Comparison of ENCODE assay signal across 9 cellular contexts in the genomic region with DNA sequence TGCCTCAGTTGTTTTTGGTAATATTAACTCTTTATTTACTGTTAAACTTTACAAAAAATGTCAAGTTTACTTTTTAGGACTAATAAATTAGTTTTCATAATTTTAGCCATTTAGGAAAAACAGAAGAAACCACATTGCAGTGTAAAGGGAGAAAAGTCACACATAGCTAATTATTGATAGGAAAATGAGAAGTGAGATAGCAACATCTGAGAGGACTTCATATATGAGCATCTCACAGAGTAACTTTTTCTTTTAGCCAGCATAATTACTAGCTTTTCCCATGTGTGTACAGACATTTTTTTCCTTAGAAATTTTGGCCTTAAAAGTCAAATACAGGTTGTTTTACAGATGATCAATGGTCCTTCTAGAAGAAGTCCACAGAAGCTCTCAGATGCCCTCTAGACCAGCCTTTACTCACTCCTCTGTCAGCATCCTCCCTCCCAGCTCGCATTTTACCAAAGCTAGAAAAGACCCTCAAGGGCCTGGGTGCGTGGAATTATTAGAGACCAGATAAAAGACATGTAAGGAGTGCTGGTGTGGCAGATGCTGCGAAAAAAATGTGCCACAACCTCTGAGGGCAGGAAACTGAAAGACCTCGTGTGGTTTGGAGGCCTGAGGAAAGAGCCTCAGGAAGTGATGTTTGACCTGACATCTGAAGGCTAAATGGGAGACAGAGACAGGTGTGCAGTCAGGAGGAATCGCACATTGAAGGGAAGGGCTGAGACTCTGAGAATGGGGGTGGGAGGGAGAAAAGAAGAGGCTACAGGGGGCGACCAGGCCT.
DNase-seq lines count a peak whose midpoint lies in the region; ATAC-seq and TF ChIP-seq lines count a peak whose summit lies in the region.
"Had no signal": no experiment of that assay in that cellular context is flagged by ENCODE, and none has a peak within 500 bp of the region (broad histone marks: within the 10 kb centered on the region; RNA-seq: fewer than 3 reads in every experiment).

No MANE protein-coding gene starts in this region.

- POLR2A ChIA-PET in SK-N-SH (lab: Yijun Ruan, JAX) = no interaction called here

- H3K36me3 ChIP-seq in KMS-11 (ENCODE audit: insufficient read depth) = no peaks in the 10 kb centered on the region
- H3K36me3 ChIP-seq in sigmoid colon = peaks cover 0 to 38% (median 10%) of the 10 kb centered on the region in 4 donors
- peaks cover 17 to 37% of the 10 kb centered on the region in 2 experiments for H3K36me3 ChIP-seq in SK-N-SH (replicated peaks in 1 of 2; ENCODE audit: control insufficient read depth in 1 of 2, insufficient read depth in 2 of 2, low read length in 1 of 2)

- H3K9ac ChIP-seq in KMS-11 (no peak overlapping the region; the same call in 1 of the 2 replicates), SK-N-SH (no peak overlapping the region)

- H3K36me3 Mint-ChIP-seq in HFFc6 (ENCODE audit: low read depth) = peaks cover 36% of the 10 kb centered on the region
- no peaks in the 10 kb centered on the region for H3K36me3 Mint-ChIP-seq in activated naive CD8-positive, alpha-beta T cell treated with anti-CD3 and anti-CD28 coated beads, Interleukin-2, amount 50 U/mL, for 24 hours (ENCODE audit: low read depth)

- H3K4me3 Mint-ChIP-seq in HFFc6 = no peak overlapping the region
- no peak overlapping the region for H3K4me3 Mint-ChIP-seq in activated naive CD8-positive, alpha-beta T cell treated with anti-CD3 and anti-CD28 coated beads, Interleukin-2, amount 50 U/mL, for 24 hours

- H3K9me3 ChIP-seq in sigmoid colon (no peaks in the 10 kb centered on the region), SK-N-SH (no peaks in the 10 kb centered on the region)

- no peak for TF ChIP-seq EP300 in sigmoid colon (IDR thresholded peaks at IDR 0.05)
- no peak for TF ChIP-seq EP300 in SK-N-SH (IDR thresholded peaks at IDR 0.05; ENCODE audit: borderline replicate concordance in 1 of 2, low read depth in 1 of 2, low read length in 1 of 2)

- TF ChIP-seq RAD21 in SK-N-SH (IDR thresholded peaks at IDR 0.05; ENCODE audit: low read length) = no peak

- H3K4me2 ChIP-seq in KMS-11 = peak overlapping the region; percentile 80
- no peak overlapping the region for H3K4me2 ChIP-seq in SK-N-SH

- no peaks in the 10 kb centered on the region for H4K20me1 ChIP-seq in KMS-11 (ENCODE audit: insufficient read depth)
- peaks cover 39% of the 10 kb centered on the region for H4K20me1 ChIP-seq in SK-N-SH (ENCODE audit: insufficient read depth)

- H3K27me3 ChIP-seq in KMS-11 (ENCODE audit: insufficient read depth, low read depth) (no peaks in the 10 kb centered on the region), sigmoid colon (no peaks in the 10 kb centered on the region), SK-N-SH (ENCODE audit: insufficient read depth) (no peaks in the 10 kb centered on the region)

- H3K9me2 ChIP-seq in SK-N-SH = no peaks in the 10 kb centered on the region

- TF ChIP-seq POLR2A in sigmoid colon (IDR thresholded peaks at IDR 0.05) = no peak

- peak; percentile 65 for ATAC-seq in GM19025 (IDR thresholded peaks at IDR 0.05; ENCODE audit: low read depth, unreplicated experiment)
- ATAC-seq in activated naive CD8-positive, alpha-beta T cell treated with anti-CD3 and anti-CD28 coated beads, Interleukin-2, amount 50 U/mL, for 24 hours = no peak

- H3K4me1 Mint-ChIP-seq in HFFc6 (ENCODE audit: low read depth) = peaks cover 77% of the 10 kb centered on the region
- H3K4me1 Mint-ChIP-seq in activated naive CD8-positive, alpha-beta T cell treated with anti-CD3 and anti-CD28 coated beads, Interleukin-2, amount 50 U/mL, for 24 hours = peaks cover 13% of the 10 kb centered on the region

- 58 to 84% methylated on average over 6 of the region's 6 CpGs for WGBS in sigmoid colon, 2 donors
- 98% methylated on average over 6 of the region's 6 CpGs for WGBS in SK-N-SH (ENCODE audit: low lambda C conversion rate)

- peaks cover 50% of the 10 kb centered on the region for H3F3A ChIP-seq in SK-N-SH (replicated peaks; ENCODE audit: insufficient read depth)

- peak overlapping the region; percentile 6; the same call in 1 of the 2 replicates for H3K27ac Mint-ChIP-seq in HFFc6
- no peak overlapping the region for H3K27ac Mint-ChIP-seq in activated naive CD8-positive, alpha-beta T cell treated with anti-CD3 and anti-CD28 coated beads, Interleukin-2, amount 50 U/mL, for 24 hours

- DNase-seq in HFFc6 = no peak
- no peak for DNase-seq in sigmoid colon
- DNase-seq in SK-N-SH = no peak
- DNase-seq in AG20443 (ENCODE audit: low spot score) = no peak
- no peak for DNase-seq in LoVo (ENCODE audit: low spot score)
- no peak for DNase-seq in activated naive CD8-positive, alpha-beta T cell treated with anti-CD3 and anti-CD28 coated beads, Interleukin-2, amount 50 U/mL, for 24 hours
- DNase-seq: small intestine had no signal

- H3K27ac ChIP-seq in KMS-11 = peak overlapping the region; percentile 47
- H3K27ac ChIP-seq in sigmoid colon = peak overlapping the region; percentile 94 to 99 (median 98)
- no peak overlapping the region for H3K27ac ChIP-seq in SK-N-SH (ENCODE audit: low read depth in 2 of 2, low read length in 1 of 2)

- TF ChIP-seq CTCF in HFFc6 (IDR thresholded peaks at IDR 0.05) (no peak), KMS-11 (conservative IDR thresholded peaks at IDR 0.05; ENCODE audit: low read depth, low read length) (no peak), sigmoid colon (IDR thresholded peaks at IDR 0.05) (no peak), SK-N-SH (IDR thresholded peaks at IDR 0.05) (no peak)

- CTCF ChIA-PET in SK-N-SH (lab: Yijun Ruan, JAX) = interaction anchor here (1.1 kb wide), 1 partner anchor 24 kb away, joined by 3 read pairs; no protein-coding TSS in a partner anchor

- H3K4me3 ChIP-seq in KMS-11 (IDR thresholded peaks at IDR 0.05; ENCODE audit: insufficient read depth, low read depth, low read length) = no peak overlapping the region
- no peak overlapping the region for H3K4me3 ChIP-seq in sigmoid colon
- no peak overlapping the region for H3K4me3 ChIP-seq in SK-N-SH (ENCODE audit: low read depth in 2 of 2, low read length in 1 of 2)

- peaks cover 15% of the 10 kb centered on the region; the same call in 1 of the 2 replicates for H3K79me2 ChIP-seq in KMS-11 (ENCODE audit: insufficient read depth, low read depth)
- peaks cover 100% of the 10 kb centered on the region for H3K79me2 ChIP-seq in SK-N-SH (ENCODE audit: insufficient read depth)

- intact Hi-C loops in sigmoid colon (cut with DNase I) = loop anchor here (2.0 kb wide), 1 partner anchor 14 kb away; no protein-coding TSS in a partner anchor

- H3K27me3 Mint-ChIP-seq in HFFc6 (ENCODE audit: insufficient read depth) = peaks cover 2% of the 10 kb centered on the region
- peaks cover 8% of the 10 kb centered on the region for H3K27me3 Mint-ChIP-seq in activated naive CD8-positive, alpha-beta T cell treated with anti-CD3 and anti-CD28 coated beads, Interleukin-2, amount 50 U/mL, for 24 hours

- H3K4me1 ChIP-seq in KMS-11 (ENCODE audit: low read depth, poor library complexity, severe bottlenecking) (peaks cover 72% of the 10 kb centered on the region), sigmoid colon (peaks cover 3 to 98% (median 96%) of the 10 kb centered on the region in 4 donors), SK-N-SH (ENCODE audit: control insufficient read depth in 1 of 2, insufficient read depth in 2 of 2, low read depth in 1 of 2, low read length in 1 of 2) (peaks cover 29 to 37% of the 10 kb centered on the region in 2 experiments)

- H3K9me3 Mint-ChIP-seq in HFFc6 = peaks cover 6% of the 10 kb centered on the region
- no peaks in the 10 kb centered on the region for H3K9me3 Mint-ChIP-seq in activated naive CD8-positive, alpha-beta T cell treated with anti-CD3 and anti-CD28 coated beads, Interleukin-2, amount 50 U/mL, for 24 hours

- H2AFZ ChIP-seq in KMS-11 (ENCODE audit: low read depth) (no peak overlapping the region), SK-N-SH (ENCODE audit: low read depth) (no peak overlapping the region)

TF ChIP-seq in SK-N-SH, 30 proteins besides CTCF, POLR2A, EP300 and RAD21:
- no peak for TF ChIP-seq EZH2phosphoT487 (IDR thresholded peaks at IDR 0.05; ENCODE audit: borderline replicate concordance, low read depth)
- no peak for TF ChIP-seq ELF1 (IDR thresholded peaks at IDR 0.05)
- TF ChIP-seq MXI1 (IDR thresholded peaks at IDR 0.05; ENCODE audit: low read depth, low read length) = no peak
- TF ChIP-seq, protein P1, sequence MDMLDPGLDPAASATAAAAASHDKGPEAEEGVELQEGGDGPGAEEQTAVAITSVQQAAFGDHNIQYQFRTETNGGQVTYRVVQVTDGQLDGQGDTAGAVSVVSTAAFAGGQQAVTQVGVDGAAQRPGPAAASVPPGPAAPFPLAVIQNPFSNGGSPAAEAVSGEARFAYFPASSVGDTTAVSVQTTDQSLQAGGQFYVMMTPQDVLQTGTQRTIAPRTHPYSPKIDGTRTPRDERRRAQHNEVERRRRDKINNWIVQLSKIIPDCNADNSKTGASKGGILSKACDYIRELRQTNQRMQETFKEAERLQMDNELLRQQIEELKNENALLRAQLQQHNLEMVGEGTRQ (IDR thresholded peaks at IDR 0.05; ENCODE audit: borderline replicate concordance, low read depth, low read length) = no peak
- no peak for TF ChIP-seq FOXJ3 (CRISPR knock-in tag; IDR thresholded peaks at IDR 0.05)
- TF ChIP-seq MEF2A (IDR thresholded peaks at IDR 0.05; ENCODE audit: borderline replicate concordance, low read depth) = no peak
- TF ChIP-seq POLR2AphosphoS5 (IDR thresholded peaks at IDR 0.05; ENCODE audit: low read depth, low read length) = no peak
- no peak for TF ChIP-seq FOXM1 (IDR thresholded peaks at IDR 0.05; ENCODE audit: low read depth)
- TF ChIP-seq TCF12 (IDR thresholded peaks at IDR 0.05) = no peak
- TF ChIP-seq, protein P2, sequence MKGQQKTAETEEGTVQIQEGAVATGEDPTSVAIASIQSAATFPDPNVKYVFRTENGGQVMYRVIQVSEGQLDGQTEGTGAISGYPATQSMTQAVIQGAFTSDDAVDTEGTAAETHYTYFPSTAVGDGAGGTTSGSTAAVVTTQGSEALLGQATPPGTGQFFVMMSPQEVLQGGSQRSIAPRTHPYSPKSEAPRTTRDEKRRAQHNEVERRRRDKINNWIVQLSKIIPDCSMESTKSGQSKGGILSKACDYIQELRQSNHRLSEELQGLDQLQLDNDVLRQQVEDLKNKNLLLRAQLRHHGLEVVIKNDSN (IDR thresholded peaks at IDR 0.05; ENCODE audit: borderline replicate concordance, low read depth) = no peak
- TF ChIP-seq, protein P3, sequence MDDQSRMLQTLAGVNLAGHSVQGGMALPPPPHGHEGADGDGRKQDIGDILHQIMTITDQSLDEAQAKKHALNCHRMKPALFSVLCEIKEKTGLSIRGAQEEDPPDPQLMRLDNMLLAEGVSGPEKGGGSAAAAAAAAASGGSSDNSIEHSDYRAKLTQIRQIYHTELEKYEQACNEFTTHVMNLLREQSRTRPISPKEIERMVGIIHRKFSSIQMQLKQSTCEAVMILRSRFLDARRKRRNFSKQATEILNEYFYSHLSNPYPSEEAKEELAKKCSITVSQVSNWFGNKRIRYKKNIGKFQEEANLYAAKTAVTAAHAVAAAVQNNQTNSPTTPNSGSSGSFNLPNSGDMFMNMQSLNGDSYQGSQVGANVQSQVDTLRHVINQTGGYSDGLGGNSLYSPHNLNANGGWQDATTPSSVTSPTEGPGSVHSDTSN (IDR thresholded peaks at IDR 0.05) = no peak
- TF ChIP-seq RXRA (IDR thresholded peaks at IDR 0.05; ENCODE audit: borderline replicate concordance, low read depth) = no peak

Comparison
In these comparisons a context has a peak if more than half of its experiments do, and no peak if none do; other contexts are left out.
1. H3K27ac ChIP-seq: peak in KMS-11 (single experiment) and sigmoid colon (4 of 4); none in SK-N-SH (0 of 2).